Comparison of ENCODE assay signal across 1 cellular context in the genomic region with DNA sequence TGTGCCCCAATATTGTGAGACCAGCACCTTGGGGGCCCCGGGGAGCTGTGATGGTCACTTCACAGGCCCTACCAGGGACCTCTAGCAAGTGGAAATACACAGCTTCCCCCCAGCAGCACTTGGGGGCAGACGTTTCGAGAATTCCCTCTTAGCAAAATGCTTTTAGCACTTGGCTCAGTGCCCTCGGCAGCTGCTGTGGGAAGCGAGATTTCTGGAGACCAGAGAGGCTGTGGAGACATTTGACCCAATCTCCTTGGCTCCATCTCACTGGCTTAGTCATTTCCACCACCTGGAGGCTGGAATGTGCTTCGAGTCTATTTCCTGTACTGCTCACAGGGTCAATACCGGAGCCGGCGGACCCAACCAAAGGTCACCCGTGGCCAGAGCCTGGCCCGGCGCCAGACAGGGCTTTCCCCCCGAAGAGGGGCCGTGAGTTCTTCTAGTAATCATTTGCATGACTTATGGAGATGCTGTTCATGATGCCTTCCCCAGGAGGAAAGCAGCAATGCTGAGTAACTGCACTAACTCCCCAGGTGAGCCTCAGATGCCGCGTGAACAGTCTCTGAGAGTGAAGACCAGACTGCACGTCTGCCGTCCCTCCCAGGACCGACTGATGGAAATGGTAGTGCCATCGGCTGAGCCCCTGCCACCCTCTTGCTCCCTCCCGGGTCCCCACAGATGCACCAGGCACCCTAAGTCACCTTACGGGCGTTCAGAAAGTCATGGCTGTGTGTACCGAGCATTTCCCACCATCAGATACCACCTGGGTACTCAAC.
TF ChIP-seq lines count a peak whose summit lies in the region.

No MANE protein-coding gene starts in this region.

TF ChIP-seq in HepG2, 621 proteins besides CTCF, POLR2A, EP300 and RAD21 (continued from another document and continues in another):
- TF ChIP-seq, protein P1, sequence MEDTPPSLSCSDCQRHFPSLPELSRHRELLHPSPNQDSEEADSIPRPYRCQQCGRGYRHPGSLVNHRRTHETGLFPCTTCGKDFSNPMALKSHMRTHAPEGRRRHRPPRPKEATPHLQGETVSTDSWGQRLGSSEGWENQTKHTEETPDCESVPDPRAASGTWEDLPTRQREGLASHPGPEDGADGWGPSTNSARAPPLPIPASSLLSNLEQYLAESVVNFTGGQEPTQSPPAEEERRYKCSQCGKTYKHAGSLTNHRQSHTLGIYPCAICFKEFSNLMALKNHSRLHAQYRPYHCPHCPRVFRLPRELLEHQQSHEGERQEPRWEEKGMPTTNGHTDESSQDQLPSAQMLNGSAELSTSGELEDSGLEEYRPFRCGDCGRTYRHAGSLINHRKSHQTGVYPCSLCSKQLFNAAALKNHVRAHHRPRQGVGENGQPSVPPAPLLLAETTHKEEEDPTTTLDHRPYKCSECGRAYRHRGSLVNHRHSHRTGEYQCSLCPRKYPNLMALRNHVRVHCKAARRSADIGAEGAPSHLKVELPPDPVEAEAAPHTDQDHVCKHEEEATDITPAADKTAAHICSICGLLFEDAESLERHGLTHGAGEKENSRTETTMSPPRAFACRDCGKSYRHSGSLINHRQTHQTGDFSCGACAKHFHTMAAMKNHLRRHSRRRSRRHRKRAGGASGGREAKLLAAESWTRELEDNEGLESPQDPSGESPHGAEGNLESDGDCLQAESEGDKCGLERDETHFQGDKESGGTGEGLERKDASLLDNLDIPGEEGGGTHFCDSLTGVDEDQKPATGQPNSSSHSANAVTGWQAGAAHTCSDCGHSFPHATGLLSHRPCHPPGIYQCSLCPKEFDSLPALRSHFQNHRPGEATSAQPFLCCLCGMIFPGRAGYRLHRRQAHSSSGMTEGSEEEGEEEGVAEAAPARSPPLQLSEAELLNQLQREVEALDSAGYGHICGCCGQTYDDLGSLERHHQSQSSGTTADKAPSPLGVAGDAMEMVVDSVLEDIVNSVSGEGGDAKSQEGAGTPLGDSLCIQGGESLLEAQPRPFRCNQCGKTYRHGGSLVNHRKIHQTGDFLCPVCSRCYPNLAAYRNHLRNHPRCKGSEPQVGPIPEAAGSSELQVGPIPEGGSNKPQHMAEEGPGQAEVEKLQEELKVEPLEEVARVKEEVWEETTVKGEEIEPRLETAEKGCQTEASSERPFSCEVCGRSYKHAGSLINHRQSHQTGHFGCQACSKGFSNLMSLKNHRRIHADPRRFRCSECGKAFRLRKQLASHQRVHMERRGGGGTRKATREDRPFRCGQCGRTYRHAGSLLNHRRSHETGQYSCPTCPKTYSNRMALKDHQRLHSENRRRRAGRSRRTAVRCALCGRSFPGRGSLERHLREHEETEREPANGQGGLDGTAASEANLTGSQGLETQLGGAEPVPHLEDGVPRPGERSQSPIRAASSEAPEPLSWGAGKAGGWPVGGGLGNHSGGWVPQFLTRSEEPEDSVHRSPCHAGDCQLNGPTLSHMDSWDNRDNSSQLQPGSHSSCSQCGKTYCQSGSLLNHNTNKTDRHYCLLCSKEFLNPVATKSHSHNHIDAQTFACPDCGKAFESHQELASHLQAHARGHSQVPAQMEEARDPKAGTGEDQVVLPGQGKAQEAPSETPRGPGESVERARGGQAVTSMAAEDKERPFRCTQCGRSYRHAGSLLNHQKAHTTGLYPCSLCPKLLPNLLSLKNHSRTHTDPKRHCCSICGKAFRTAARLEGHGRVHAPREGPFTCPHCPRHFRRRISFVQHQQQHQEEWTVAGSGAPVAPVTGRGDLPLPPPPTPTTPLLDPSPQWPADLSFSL (CRISPR knock-in tag; IDR thresholded peaks at IDR 0.05) = no peak
- TF ChIP-seq ZNF670 (CRISPR knock-in tag; IDR thresholded peaks at IDR 0.05; ENCODE audit: borderline replicate concordance) (no peak), MXD4 (CRISPR knock-in tag; IDR thresholded peaks at IDR 0.05) (no peak), MED13 (CRISPR knock-in tag; IDR thresholded peaks at IDR 0.05) (no peak), PITX1 (CRISPR knock-in tag; IDR thresholded peaks at IDR 0.05) (peak; percentile 80; the same call in 1 of the 2 replicates), MZF1 (CRISPR knock-in tag; IDR thresholded peaks at IDR 0.05; ENCODE audit: borderline replicate concordance) (no peak), XRCC5 (optimal IDR thresholded peaks at IDR 0.05; ENCODE audit: low read length) (peak; percentile 82), FOXK2 (IDR thresholded peaks at IDR 0.05) (no peak), ZFP36L2 (CRISPR knock-in tag; IDR thresholded peaks at IDR 0.05) (no peak), FIP1L1 (IDR thresholded peaks at IDR 0.05; ENCODE audit: borderline replicate concordance, insufficient read depth, low read depth, low read length) (no peak), THAP11 (CRISPR knock-in tag; IDR thresholded peaks at IDR 0.05) (peak; percentile 69), PAX8 (CRISPR knock-in tag; IDR thresholded peaks at IDR 0.05; ENCODE audit: borderline replicate concordance) (no peak), SIX1 (CRISPR knock-in tag; IDR thresholded peaks at IDR 0.05; ENCODE audit: borderline replicate concordance) (no peak), ZNF709 (CRISPR knock-in tag; IDR thresholded peaks at IDR 0.05) (no peak), ELF4 (CRISPR knock-in tag; IDR thresholded peaks at IDR 0.05; ENCODE audit: borderline replicate concordance) (no peak), ARNTL (CRISPR knock-in tag; IDR thresholded peaks at IDR 0.05) (peak; percentile 58; the same call in 1 of the 2 replicates), MLLT10 (CRISPR knock-in tag; IDR thresholded peaks at IDR 0.05) (no peak), FOXC1 (CRISPR knock-in tag; IDR thresholded peaks at IDR 0.05; ENCODE audit: borderline replicate concordance) (peak; percentile 72), GTF2F1 (IDR thresholded peaks at IDR 0.05; ENCODE audit: low read length) (no peak), PHF8 (CRISPR knock-in tag; IDR thresholded peaks at IDR 0.05) (0 out of 2 replicates have a peak, but pooled peaks have one; percentile 21), NFE2L2 (IDR thresholded peaks at IDR 0.05; ENCODE audit: low read length) (no peak), SRF (IDR thresholded peaks at IDR 0.05; ENCODE audit: low read depth, low read length) (no peak), JDP2 (CRISPR knock-in tag; IDR thresholded peaks at IDR 0.05; ENCODE audit: borderline replicate concordance) (no peak), ZNF879 (CRISPR knock-in tag; IDR thresholded peaks at IDR 0.05) (no peak), KLF13 (CRISPR knock-in tag; IDR thresholded peaks at IDR 0.05) (no peak), SRSF1 (optimal IDR thresholded peaks at IDR 0.05; ENCODE audit: low read depth, low read length) (no peak), REXO4 (CRISPR knock-in tag; IDR thresholded peaks at IDR 0.05; ENCODE audit: borderline replicate concordance) (no peak), HNF4G (IDR thresholded peaks at IDR 0.05; ENCODE audit: borderline replicate concordance, low read depth, low read length) (peak; percentile 91), HNF4G (CRISPR knock-in tag; IDR thresholded peaks at IDR 0.05; ENCODE audit: borderline replicate concordance, low read depth) (peak; percentile 56; the same call in 1 of the 2 replicates), MATR3 (CRISPR knock-in tag; IDR thresholded peaks at IDR 0.05) (no peak), PLRG1 (conservative IDR thresholded peaks at IDR 0.05) (no peak), ZNF510 (CRISPR knock-in tag; IDR thresholded peaks at IDR 0.05; ENCODE audit: low read depth) (no peak), ZFYVE20 (CRISPR knock-in tag; IDR thresholded peaks at IDR 0.05; ENCODE audit: borderline replicate concordance, low read depth) (no peak), KMT2A (CRISPR knock-in tag; IDR thresholded peaks at IDR 0.05) (no peak), MXI1 (IDR thresholded peaks at IDR 0.05; ENCODE audit: borderline replicate concordance, low read depth, low read length) (no peak), TCF7 (IDR thresholded peaks at IDR 0.05; ENCODE audit: low read depth) (no peak), FOSL2 (CRISPR knock-in tag; IDR thresholded peaks at IDR 0.05) (peak; percentile 84), DNMT3B (CRISPR knock-in tag; conservative IDR thresholded peaks at IDR 0.05) (no peak), FOXP1 (IDR thresholded peaks at IDR 0.05) (no peak), FOXP1 (CRISPR knock-in tag; IDR thresholded peaks at IDR 0.05) (0 out of 2 replicates have a peak, but pooled peaks have one; percentile 20), FOSL1 (CRISPR knock-in tag; IDR thresholded peaks at IDR 0.05; ENCODE audit: borderline replicate concordance) (no peak), SIX4 (CRISPR knock-in tag; IDR thresholded peaks at IDR 0.05) (no peak), SNRNP70 (IDR thresholded peaks at IDR 0.05; ENCODE audit: low read depth, low read length) (no peak), NCOR1 (IDR thresholded peaks at IDR 0.05; ENCODE audit: borderline replicate concordance, low read length) (peak; percentile 38; the same call in 1 of the 2 replicates), ZNF550 (CRISPR knock-in tag; IDR thresholded peaks at IDR 0.05; ENCODE audit: borderline replicate concordance) (no peak), ZNF605 (CRISPR knock-in tag; IDR thresholded peaks at IDR 0.05) (no peak), ZNF34 (CRISPR knock-in tag; IDR thresholded peaks at IDR 0.05; ENCODE audit: borderline replicate concordance) (no peak)
- TF ChIP-seq, protein P2, sequence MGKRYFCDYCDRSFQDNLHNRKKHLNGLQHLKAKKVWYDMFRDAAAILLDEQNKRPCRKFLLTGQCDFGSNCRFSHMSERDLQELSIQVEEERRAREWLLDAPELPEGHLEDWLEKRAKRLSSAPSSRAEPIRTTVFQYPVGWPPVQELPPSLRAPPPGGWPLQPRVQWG (CRISPR knock-in tag; IDR thresholded peaks at IDR 0.05; ENCODE audit: borderline replicate concordance, low read depth) = no peak
- TF ChIP-seq, protein P3, sequence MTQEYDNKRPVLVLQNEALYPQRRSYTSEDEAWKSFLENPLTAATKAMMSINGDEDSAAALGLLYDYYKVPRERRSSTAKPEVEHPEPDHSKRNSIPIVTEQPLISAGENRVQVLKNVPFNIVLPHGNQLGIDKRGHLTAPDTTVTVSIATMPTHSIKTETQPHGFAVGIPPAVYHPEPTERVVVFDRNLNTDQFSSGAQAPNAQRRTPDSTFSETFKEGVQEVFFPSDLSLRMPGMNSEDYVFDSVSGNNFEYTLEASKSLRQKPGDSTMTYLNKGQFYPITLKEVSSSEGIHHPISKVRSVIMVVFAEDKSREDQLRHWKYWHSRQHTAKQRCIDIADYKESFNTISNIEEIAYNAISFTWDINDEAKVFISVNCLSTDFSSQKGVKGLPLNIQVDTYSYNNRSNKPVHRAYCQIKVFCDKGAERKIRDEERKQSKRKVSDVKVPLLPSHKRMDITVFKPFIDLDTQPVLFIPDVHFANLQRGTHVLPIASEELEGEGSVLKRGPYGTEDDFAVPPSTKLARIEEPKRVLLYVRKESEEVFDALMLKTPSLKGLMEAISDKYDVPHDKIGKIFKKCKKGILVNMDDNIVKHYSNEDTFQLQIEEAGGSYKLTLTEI (CRISPR knock-in tag; conservative IDR thresholded peaks at IDR 0.05) = no peak
- TF ChIP-seq, protein P4, sequence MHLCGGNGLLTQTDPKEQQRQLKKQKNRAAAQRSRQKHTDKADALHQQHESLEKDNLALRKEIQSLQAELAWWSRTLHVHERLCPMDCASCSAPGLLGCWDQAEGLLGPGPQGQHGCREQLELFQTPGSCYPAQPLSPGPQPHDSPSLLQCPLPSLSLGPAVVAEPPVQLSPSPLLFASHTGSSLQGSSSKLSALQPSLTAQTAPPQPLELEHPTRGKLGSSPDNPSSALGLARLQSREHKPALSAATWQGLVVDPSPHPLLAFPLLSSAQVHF (CRISPR knock-in tag; IDR thresholded peaks at IDR 0.05) = no peak
- TF ChIP-seq, protein P5, sequence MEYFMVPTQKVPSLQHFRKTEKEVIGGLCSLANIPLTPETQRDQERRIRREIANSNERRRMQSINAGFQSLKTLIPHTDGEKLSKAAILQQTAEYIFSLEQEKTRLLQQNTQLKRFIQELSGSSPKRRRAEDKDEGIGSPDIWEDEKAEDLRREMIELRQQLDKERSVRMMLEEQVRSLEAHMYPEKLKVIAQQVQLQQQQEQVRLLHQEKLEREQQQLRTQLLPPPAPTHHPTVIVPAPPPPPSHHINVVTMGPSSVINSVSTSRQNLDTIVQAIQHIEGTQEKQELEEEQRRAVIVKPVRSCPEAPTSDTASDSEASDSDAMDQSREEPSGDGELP (IDR thresholded peaks at IDR 0.05; ENCODE audit: borderline replicate concordance, low read depth) = peak; percentile 68; the same call in 1 of the 2 replicates
- TF ChIP-seq, protein P6, sequence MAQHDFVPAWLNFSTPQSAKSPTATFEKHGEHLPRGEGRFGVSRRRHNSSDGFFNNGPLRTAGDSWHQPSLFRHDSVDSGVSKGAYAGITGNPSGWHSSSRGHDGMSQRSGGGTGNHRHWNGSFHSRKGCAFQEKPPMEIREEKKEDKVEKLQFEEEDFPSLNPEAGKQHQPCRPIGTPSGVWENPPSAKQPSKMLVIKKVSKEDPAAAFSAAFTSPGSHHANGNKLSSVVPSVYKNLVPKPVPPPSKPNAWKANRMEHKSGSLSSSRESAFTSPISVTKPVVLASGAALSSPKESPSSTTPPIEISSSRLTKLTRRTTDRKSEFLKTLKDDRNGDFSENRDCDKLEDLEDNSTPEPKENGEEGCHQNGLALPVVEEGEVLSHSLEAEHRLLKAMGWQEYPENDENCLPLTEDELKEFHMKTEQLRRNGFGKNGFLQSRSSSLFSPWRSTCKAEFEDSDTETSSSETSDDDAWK (CRISPR knock-in tag; IDR thresholded peaks at IDR 0.05) = no peak
- TF ChIP-seq, protein P7, sequence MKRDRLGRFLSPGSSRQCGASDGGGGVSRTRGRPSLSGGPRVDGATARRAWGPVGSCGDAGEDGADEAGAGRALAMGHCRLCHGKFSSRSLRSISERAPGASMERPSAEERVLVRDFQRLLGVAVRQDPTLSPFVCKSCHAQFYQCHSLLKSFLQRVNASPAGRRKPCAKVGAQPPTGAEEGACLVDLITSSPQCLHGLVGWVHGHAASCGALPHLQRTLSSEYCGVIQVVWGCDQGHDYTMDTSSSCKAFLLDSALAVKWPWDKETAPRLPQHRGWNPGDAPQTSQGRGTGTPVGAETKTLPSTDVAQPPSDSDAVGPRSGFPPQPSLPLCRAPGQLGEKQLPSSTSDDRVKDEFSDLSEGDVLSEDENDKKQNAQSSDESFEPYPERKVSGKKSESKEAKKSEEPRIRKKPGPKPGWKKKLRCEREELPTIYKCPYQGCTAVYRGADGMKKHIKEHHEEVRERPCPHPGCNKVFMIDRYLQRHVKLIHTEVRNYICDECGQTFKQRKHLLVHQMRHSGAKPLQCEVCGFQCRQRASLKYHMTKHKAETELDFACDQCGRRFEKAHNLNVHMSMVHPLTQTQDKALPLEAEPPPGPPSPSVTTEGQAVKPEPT (CRISPR knock-in tag; IDR thresholded peaks at IDR 0.05; ENCODE audit: low read depth) = no peak
- TF ChIP-seq, protein P8, sequence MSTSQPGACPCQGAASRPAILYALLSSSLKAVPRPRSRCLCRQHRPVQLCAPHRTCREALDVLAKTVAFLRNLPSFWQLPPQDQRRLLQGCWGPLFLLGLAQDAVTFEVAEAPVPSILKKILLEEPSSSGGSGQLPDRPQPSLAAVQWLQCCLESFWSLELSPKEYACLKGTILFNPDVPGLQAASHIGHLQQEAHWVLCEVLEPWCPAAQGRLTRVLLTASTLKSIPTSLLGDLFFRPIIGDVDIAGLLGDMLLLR (CRISPR knock-in tag; IDR thresholded peaks at IDR 0.05) = no peak
